ENCODE assay signal across 18 cellular contexts in genomic region chr1:85273397-85273796, GRCh38. TPM values are rescaled to one million over a fixed set of nuclear protein-coding genes. Genes with fewer than 3 reads are reported as not detected.
A peak's percentile ranks its signal among the peaks of the same experiment; 100 is the strongest.
DNase-seq lines count a peak whose midpoint lies in the region; ATAC-seq, FAIRE-seq and TF ChIP-seq lines count a peak whose summit lies in the region.
"Had no signal": no experiment of that assay in that cellular context is flagged by ENCODE, and none has a peak within 500 bp of the region (broad histone marks: within the 10 kb centered on the region; RNA-seq: fewer than 3 reads in every experiment).

No MANE protein-coding gene starts in this region.

- H3K4me3 Mint-ChIP-seq in T-helper 2 cell treated with Interferon-gamma antibody and Interleukin-4, amounts not matched to agents 5 μg/mL and 100 μg/mL, for 36 hours, result peak overlapping the region; percentile 10
- H3K4me3 Mint-ChIP-seq in naive thymus-derived CD4-positive, alpha-beta T cell, result peak overlapping the region in 5 of 10 donors; percentile 2 to 90 (median 34)
- no peak overlapping the region for H3K4me3 Mint-ChIP-seq in neural progenitor cell
- H3K4me3 Mint-ChIP-seq: activated T-helper 1 cell treated with anti-CD3 and anti-CD28 coated beads, Interleukin-12 subunit alpha, Interleukin-12 subunit beta, Interleukin-2, Interleukin-4 antibody, amounts not matched to agents 30 ng/mL and 10 ng/mL and 1 ng/mL, durations not matched to agents 14 hours and 24 hours and 36 hours had no signal

- TF ChIP-seq CTCF in DND-41 (IDR thresholded peaks at IDR 0.05; ENCODE audit: borderline replicate concordance, extremely low read depth, low read length, poor library complexity, severe bottlenecking), result no peak
- no peak for TF ChIP-seq CTCF in GM12878 (IDR thresholded peaks at IDR 0.05 in 2 of 3, conservative IDR thresholded peaks at IDR 0.05 in 1 of 3; ENCODE audit: control insufficient read depth in 2 of 3, extremely low read depth in 1 of 3, insufficient read depth in 1 of 3, low read depth in 3 of 3, low read length in 3 of 3)
- TF ChIP-seq CTCF in neural progenitor cell (IDR thresholded peaks at IDR 0.05), result no peak

- peaks cover 63% of the 10 kb centered on the region for H3K79me2 ChIP-seq in DND-41 (ENCODE audit: insufficient read depth, low read length)
- peaks cover 64% of the 10 kb centered on the region for H3K79me2 ChIP-seq in GM12878 (ENCODE audit: control insufficient read depth, insufficient read depth, low read length)
- H3K79me2 ChIP-seq in neural progenitor cell (ENCODE audit: low read depth), result peaks cover 44% of the 10 kb centered on the region

- H3K27ac Mint-ChIP-seq in T-helper 2 cell treated with Interferon-gamma antibody and Interleukin-4, amounts not matched to agents 5 μg/mL and 100 μg/mL, for 36 hours, result no peak overlapping the region
- H3K27ac Mint-ChIP-seq in naive thymus-derived CD4-positive, alpha-beta T cell, result peak overlapping the region in 6 of 9 donors; percentile 13 to 67 (median 40)
- H3K27ac Mint-ChIP-seq in neural progenitor cell, result no peak overlapping the region
- H3K27ac Mint-ChIP-seq: activated T-helper 1 cell treated with anti-CD3 and anti-CD28 coated beads, Interleukin-12 subunit alpha, Interleukin-12 subunit beta, Interleukin-2, Interleukin-4 antibody, amounts not matched to agents 30 ng/mL and 10 ng/mL and 1 ng/mL, durations not matched to agents 14 hours and 24 hours and 36 hours had no signal

- DNase-seq in T-helper 2 cell treated with Interferon-gamma antibody and Interleukin-4, amounts not matched to agents 5 μg/mL and 100 μg/mL, for 36 hours (ENCODE audit: low spot score), result no peak
- no peak for DNase-seq in T-helper 2 cell
- DNase-seq in DND-41, result no peak
- no peak for DNase-seq in GM12878 (ENCODE audit: low read depth, low spot score)
- DNase-seq in naive thymus-derived CD4-positive, alpha-beta T cell, result no peak
- DNase-seq in NCI-H526 (lab: John Stamatoyannopoulos, UW), result no peak
- no peak for DNase-seq in neural progenitor cell (ENCODE audit: low spot score)
- DNase-seq: 8988T, mucosa of descending colon, NCI-H146, posterior cingulate gyrus, trophoblast cell had no signal

- H4K20me1 ChIP-seq in DND-41 (ENCODE audit: insufficient read depth, low read length) (peaks cover 3% of the 10 kb centered on the region; the same call in 1 of the 2 replicates), GM12878 (ENCODE audit: control insufficient read depth, insufficient read depth) (no peaks in the 10 kb centered on the region), neural progenitor cell (ENCODE audit: low read depth) (peaks cover 6% of the 10 kb centered on the region)

- POLR2A ChIA-PET in GM12878 (lab: Charles Lee), result interaction anchor here (1.4 to 7.1 kb wide), 2 partner anchors 12 to 17 kb away, joined by 3 to 61 read pairs; partner anchors contain the start of gene C1orf52
- POLR2A ChIA-PET in naive thymus-derived CD4-positive, alpha-beta T cell (lab: Charles Lee), result interaction anchor here (1.0 to 5.6 kb wide), 3 partner anchors 13 to 164 kb away, joined by 3 to 63 read pairs (median 38); partner anchors contain the start of genes C1orf52 and SYDE2

- H3K9me3 Mint-ChIP-seq in T-helper 2 cell treated with Interferon-gamma antibody and Interleukin-4, amounts not matched to agents 5 μg/mL and 100 μg/mL, for 36 hours, result no peaks in the 10 kb centered on the region
- H3K9me3 Mint-ChIP-seq in naive thymus-derived CD4-positive, alpha-beta T cell, result no peaks in the 10 kb centered on the region
- H3K9me3 Mint-ChIP-seq in neural progenitor cell, result no peaks in the 10 kb centered on the region
- H3K9me3 Mint-ChIP-seq: activated T-helper 1 cell treated with anti-CD3 and anti-CD28 coated beads, Interleukin-12 subunit alpha, Interleukin-12 subunit beta, Interleukin-2, Interleukin-4 antibody, amounts not matched to agents 30 ng/mL and 10 ng/mL and 1 ng/mL, durations not matched to agents 14 hours and 24 hours and 36 hours had no signal

- H3K27me3 ChIP-seq in DND-41 (ENCODE audit: insufficient read depth, low read length, poor library complexity), result no peaks in the 10 kb centered on the region
- no peaks in the 10 kb centered on the region for H3K27me3 ChIP-seq in GM12878 (replicated peaks in 1 of 2; ENCODE audit: control insufficient read depth in 2 of 2, insufficient read depth in 2 of 2, low read length in 1 of 2)
- H3K27me3 ChIP-seq in naive thymus-derived CD4-positive, alpha-beta T cell (ENCODE audit: control insufficient read depth in 2 of 2, insufficient read depth in 2 of 2, low read length in 2 of 2), result no peaks in the 10 kb centered on the region
- no peaks in the 10 kb centered on the region for H3K27me3 ChIP-seq in neural progenitor cell

- no peak for TF ChIP-seq EP300 in GM12878 (IDR thresholded peaks at IDR 0.05; ENCODE audit: borderline replicate concordance in 1 of 2, control insufficient read depth in 1 of 2, low read depth in 2 of 2, low read length in 2 of 2)

- H3K4me3 ChIP-seq in DND-41 (ENCODE audit: low read depth in 1 of 2, low read length in 2 of 2) (no peak overlapping the region), GM12878 (peak overlapping the region; percentile 87; the same call in 1 of the 2 replicates), neural progenitor cell (no peak overlapping the region)
- no peak overlapping the region for H3K4me3 ChIP-seq in naive thymus-derived CD4-positive, alpha-beta T cell (ENCODE audit: low read length)
- H3K4me3 ChIP-seq: HAP-1, mucosa of descending colon had no signal

- H3K27me3 Mint-ChIP-seq in T-helper 2 cell treated with Interferon-gamma antibody and Interleukin-4, amounts not matched to agents 5 μg/mL and 100 μg/mL, for 36 hours (ENCODE audit: low read depth), result no peaks in the 10 kb centered on the region
- no peaks in the 10 kb centered on the region for H3K27me3 Mint-ChIP-seq in naive thymus-derived CD4-positive, alpha-beta T cell
- H3K27me3 Mint-ChIP-seq in neural progenitor cell (ENCODE audit: insufficient read depth, low read depth), result no peaks in the 10 kb centered on the region

- SMC1A ChIA-PET in GM12878 (lab: Charles Lee; ENCODE audit: uncharacterized antibody, unreplicated experiment), result interaction anchor here (0.7 to 11.2 kb wide), 5 partner anchors 12 to 329 kb away, joined by 3 to 110 read pairs (median 3); partner anchors contain the start of gene C1orf52

- peaks cover 40% of the 10 kb centered on the region for H3K4me1 ChIP-seq in DND-41 (ENCODE audit: insufficient read depth, low read length)
- H3K4me1 ChIP-seq in GM12878 (ENCODE audit: control insufficient read depth, insufficient read depth, low read length), result no peaks in the 10 kb centered on the region
- peaks cover 17 to 28% of the 10 kb centered on the region in 2 donors for H3K4me1 ChIP-seq in naive thymus-derived CD4-positive, alpha-beta T cell (ENCODE audit: control insufficient read depth in 2 of 2, insufficient read depth in 2 of 2, low read length in 2 of 2)
- peaks cover 12% of the 10 kb centered on the region for H3K4me1 ChIP-seq in neural progenitor cell

- FAIRE-seq in GM12878 (lab: Jason Lieb, UNC), result no peak
- FAIRE-seq: frontal cortex, HTR-8/SVneo had no signal

- RAD21 ChIA-PET in GM12878 (lab: Charles Lee; ENCODE audit: unreplicated experiment), result interaction anchor here (2.4 kb wide), 1 partner anchor 14 kb away, joined by 10 read pairs; the partner anchor contains the start of gene C1orf52

- H3K27ac ChIP-seq in DND-41 (ENCODE audit: low read length) (no peak overlapping the region), GM12878 (ENCODE audit: control insufficient read depth, insufficient read depth) (no peak overlapping the region), neural progenitor cell (no peak overlapping the region)
- no peak overlapping the region for H3K27ac ChIP-seq in naive thymus-derived CD4-positive, alpha-beta T cell (ENCODE audit: low read depth, low read length)

- TF ChIP-seq RAD21 in GM12878 (IDR thresholded peaks at IDR 0.05; ENCODE audit: insufficient read depth, low read depth, low read length), result no peak

- peaks cover 32% of the 10 kb centered on the region for H3K36me3 ChIP-seq in DND-41 (ENCODE audit: insufficient read depth, low read length)
- H3K36me3 ChIP-seq in GM12878 (ENCODE audit: control insufficient read depth in 2 of 2, insufficient read depth in 2 of 2, low read length in 1 of 2), result peaks cover 0 to 11% of the 10 kb centered on the region in 2 experiments; a peak in 1 of 4 replicates
- H3K36me3 ChIP-seq in naive thymus-derived CD4-positive, alpha-beta T cell (ENCODE audit: control insufficient read depth in 2 of 3, insufficient read depth in 3 of 3, low read length in 3 of 3), result peaks cover 3 to 36% (median 8%) of the 10 kb centered on the region in 3 experiments
- peaks cover 13% of the 10 kb centered on the region for H3K36me3 ChIP-seq in neural progenitor cell

- H3K4me1 Mint-ChIP-seq in T-helper 2 cell treated with Interferon-gamma antibody and Interleukin-4, amounts not matched to agents 5 μg/mL and 100 μg/mL, for 36 hours (ENCODE audit: low read depth), result peaks cover 47% of the 10 kb centered on the region
- H3K4me1 Mint-ChIP-seq in naive thymus-derived CD4-positive, alpha-beta T cell, result peaks cover 39 to 67% (median 59%) of the 10 kb centered on the region in 7 donors
- H3K4me1 Mint-ChIP-seq in neural progenitor cell, result peaks cover 14% of the 10 kb centered on the region

- ATAC-seq in DND-41 (ENCODE audit: insufficient read depth, low read depth) (no peak), GM12878 (no peak), HG02798 (IDR thresholded peaks at IDR 0.05; ENCODE audit: poor library complexity, unreplicated experiment) (no peak)
- no peak for ATAC-seq in naive thymus-derived CD4-positive, alpha-beta T cell
- ATAC-seq: left lobe of liver, mucosa of descending colon had no signal

- CTCF ChIA-PET in GM12878 (lab: Yijun Ruan, JAX), result interaction anchor here (1.5 to 10.6 kb wide), 3 partner anchors 13 to 328 kb away, joined by 3 to 229 read pairs (median 5); partner anchors contain the start of gene C1orf52
- CTCF ChIA-PET in naive thymus-derived CD4-positive, alpha-beta T cell (lab: Charles Lee), result interaction anchor here (1.0 to 1.8 kb wide), 3 partner anchors 19 to 329 kb away, joined by 3 to 5 read pairs (median 3); no protein-coding TSS in a partner anchor

- peaks cover 49% of the 10 kb centered on the region for H3K36me3 Mint-ChIP-seq in T-helper 2 cell treated with Interferon-gamma antibody and Interleukin-4, amounts not matched to agents 5 μg/mL and 100 μg/mL, for 36 hours (ENCODE audit: low read depth)
- H3K36me3 Mint-ChIP-seq in naive thymus-derived CD4-positive, alpha-beta T cell, result peaks cover 14 to 29% (median 22%) of the 10 kb centered on the region in 5 donors
- H3K36me3 Mint-ChIP-seq in neural progenitor cell, result peaks cover 7% of the 10 kb centered on the region

- in situ Hi-C loops in GM12878 (cut with MboI), result loop anchor here (10.0 kb wide), 1 partner anchor 699 kb away; the partner anchor contains the start of gene CTBS

- no peak overlapping the region for H3K9ac ChIP-seq in DND-41 (ENCODE audit: low read depth, low read length)
- H3K9ac ChIP-seq in GM12878 (ENCODE audit: control insufficient read depth, insufficient read depth, low read length), result no peak overlapping the region
- no peak overlapping the region for H3K9ac ChIP-seq in neural progenitor cell

- H2AFZ ChIP-seq in DND-41 (ENCODE audit: low read depth, low read length) (no peak overlapping the region), GM12878 (ENCODE audit: control insufficient read depth, low read depth, low read length) (no peak overlapping the region), neural progenitor cell (replicated peaks) (no peak overlapping the region)

- intact Hi-C loops in GM12878 (cut with micrococcal nuclease; ENCODE audit: unreplicated experiment), result no loop called here
- intact Hi-C loops in naive thymus-derived CD4-positive, alpha-beta T cell (cut with micrococcal nuclease), result loop anchor here (10.0 kb wide), 3 partner anchors 769 to 1771 kb away; partner anchors contain the start of genes GNG5 (in 1 of the 2), SH3GLB1 (in 1 of the 2) and SPATA1 (in 1 of the 2)

- H3K9me3 ChIP-seq in DND-41 (ENCODE audit: insufficient read depth, low read length, severe bottlenecking) (no peaks in the 10 kb centered on the region), GM12878 (replicated peaks; ENCODE audit: control insufficient read depth, insufficient read depth, low read length) (no peaks in the 10 kb centered on the region), neural progenitor cell (ENCODE audit: low read depth) (no peaks in the 10 kb centered on the region)
- no peaks in the 10 kb centered on the region for H3K9me3 ChIP-seq in naive thymus-derived CD4-positive, alpha-beta T cell (ENCODE audit: control insufficient read depth in 2 of 3, low read length in 3 of 3)
- H3K9me3 ChIP-seq: HAP-1, mucosa of descending colon had no signal

- no TSS peak for BruUV-seq in GM12878 (replicated peaks; lab: Mats Ljungman, UMichigan)

- TF ChIP-seq POLR2A in GM12878 (IDR thresholded peaks at IDR 0.05; ENCODE audit: low read depth, low read length), result no peak

- peaks cover 15% of the 10 kb centered on the region for H3F3A ChIP-seq in neural progenitor cell (ENCODE audit: low read depth)

- H3K4me2 ChIP-seq in DND-41 (ENCODE audit: insufficient read depth, low read length) (peak overlapping the region; percentile 35; the same call in 1 of the 2 replicates), GM12878 (ENCODE audit: control insufficient read depth, insufficient read depth) (peak overlapping the region; percentile 52), neural progenitor cell (no peak overlapping the region)

RNA-seq across cellular contexts. Expression of gene BCL10, which starts 3.0 kb away (rescaled TPM):
- total RNA-seq in GM12878 (2013; cell fraction: nucleolus; rRNA removed), result 45.2 and 45.4 TPM in 2 replicates
- total RNA-seq in GM12878 (2014; rRNA removed) (20.0 and 22.6 TPM in 2 replicates), GM12878 (2014; rRNA removed; fragmentation: Illumina TruSeq; extraction: Trizol) (21.7 and 23.7 TPM in 2 replicates), GM12878 (2021) (25.3 and 28.1 TPM in 2 replicates), neural progenitor cell (ENCODE audit: low replicate concordance) (17.4 and 28.2 TPM in 2 replicates)
- 8.6 TPM for polyA plus RNA-seq in GM12878 (2011; ENCODE audit: low read depth)
- polyA plus RNA-seq in GM12878 (2011; rRNA removed) (17.8 and 22.3 TPM in 2 replicates), GM12878 (2014; fragmentation: Illumina TruSeq; extraction: Trizol) (18.3 and 21.1 TPM in 2 replicates), GM12878 (2014; fragmentation: Nextera tagmentation; extraction: Ambion mirVana) (10 to 100 TPM; 16.7 to 19.0 TPM), GM12878 (2014; rRNA removed) (10.6 and 11.8 TPM in 2 replicates), GM12878 (2016; fragmentation: Nextera tagmentation; extraction: Ambion mirVana) (10 to 100 TPM; 26.8 to 35.2 TPM)
- 9.8 and 10.1 TPM in 2 replicates for polyA plus RNA-seq in GM12878 (2011; cell fraction: cytosol; rRNA removed)
- polyA plus RNA-seq in GM12878 (2011; cell fraction: nucleus; rRNA removed), result 8.8 TPM in 2 replicates
- polyA plus RNA-seq in GM12878 (2012), result 11.7 and 16.2 TPM in 2 replicates
- 28.8 and 29.7 TPM in 2 replicates for polyA minus RNA-seq in GM12878 (2011; rRNA and poly(A)+ RNA removed)
- polyA minus RNA-seq in GM12878 (2011; cell fraction: cytosol; rRNA and poly(A)+ RNA removed), result 12.2 and 12.8 TPM in 2 replicates
- 46.5 and 60.1 TPM in 2 replicates for polyA minus RNA-seq in GM12878 (2011; cell fraction: nucleus; rRNA and poly(A)+ RNA removed)
- 10 to 100 TPM; 30.4 to 53.0 (median 35.4) TPM for total RNA-seq in naive thymus-derived CD4-positive, alpha-beta T cell
- polyA plus RNA-seq in naive thymus-derived CD4-positive, alpha-beta T cell, result 10 to 100 TPM; 17.4 to 19.4 TPM

RNA-seq across cellular contexts. Expression of gene C1orf52, which starts 13.9 kb away (rescaled TPM):
- 27.3 and 46.0 TPM in 2 replicates for total RNA-seq in GM12878 (2013; cell fraction: nucleolus; rRNA removed)
- total RNA-seq in GM12878 (2014; rRNA removed) (20.4 and 26.8 TPM in 2 replicates), GM12878 (2014; rRNA removed; fragmentation: Illumina TruSeq; extraction: Trizol) (16.4 and 16.6 TPM in 2 replicates), GM12878 (2021) (13.8 and 16.8 TPM in 2 replicates), neural progenitor cell (ENCODE audit: low replicate concordance) (33.2 and 55.8 TPM in 2 replicates)
- polyA plus RNA-seq in GM12878 (2011; ENCODE audit: low read depth), result 8.3 TPM
- polyA plus RNA-seq in GM12878 (2011; rRNA removed) (22.9 and 34.8 TPM in 2 replicates), GM12878 (2014; fragmentation: Illumina TruSeq; extraction: Trizol) (12.8 and 15.1 TPM in 2 replicates), GM12878 (2014; fragmentation: Nextera tagmentation; extraction: Ambion mirVana) (10 to 100 TPM in 1 of 2 experiments, 1 to 10 TPM in 1; 9.4 to 17.1 TPM), GM12878 (2014; rRNA removed) (18.1 and 27.3 TPM in 2 replicates), GM12878 (2016; fragmentation: Nextera tagmentation; extraction: Ambion mirVana) (10 to 100 TPM; 37.6 to 39.5 TPM)
- 15.5 and 23.5 TPM in 2 replicates for polyA plus RNA-seq in GM12878 (2011; cell fraction: cytosol; rRNA removed)
- polyA plus RNA-seq in GM12878 (2011; cell fraction: nucleus; rRNA removed), result 29.2 and 30.7 TPM in 2 replicates
- 18.7 and 19.6 TPM in 2 replicates for polyA plus RNA-seq in GM12878 (2012)
- 6.2 and 15.9 TPM in 2 replicates for polyA minus RNA-seq in GM12878 (2011; rRNA and poly(A)+ RNA removed)
- polyA minus RNA-seq in GM12878 (2011; cell fraction: cytosol; rRNA and poly(A)+ RNA removed), result 5.6 and 14.2 TPM in 2 replicates
- polyA minus RNA-seq in GM12878 (2011; cell fraction: nucleus; rRNA and poly(A)+ RNA removed), result 10.6 and 15.5 TPM in 2 replicates
- 10 to 100 TPM; 25.7 to 55.4 (median 46.1) TPM for total RNA-seq in naive thymus-derived CD4-positive, alpha-beta T cell
- 10 to 100 TPM; 26.4 to 28.0 TPM for polyA plus RNA-seq in naive thymus-derived CD4-positive, alpha-beta T cell

Comparison
In these comparisons a context has a peak if more than half of its experiments do, and no peak if none do; other contexts are left out.
1. H3K27ac Mint-ChIP-seq: peak in naive thymus-derived CD4-positive, alpha-beta T cell (6 of 9); none in T-helper 2 cell treated with Interferon-gamma antibody and Interleukin-4, amounts not matched to agents 5 μg/mL and 100 μg/mL, for 36 hours (single experiment) and neural progenitor cell (single experiment).